Comparison of ENCODE assay signal across 8 cellular contexts in genomic region chr5:72611111-72611724, GRCh38.
DNase-seq lines count a peak whose midpoint lies in the region; ATAC-seq, FAIRE-seq and TF ChIP-seq lines count a peak whose summit lies in the region.

No MANE protein-coding gene starts in this region.

- no TSS peak for BruUV-seq in PC-3 (replicated peaks; lab: Mats Ljungman, UMichigan)

- H3K36me3 ChIP-seq in ACC112 (ENCODE audit: insufficient read depth, low read length) (no peaks in the 10 kb centered on the region), Karpas-422 (ENCODE audit: insufficient read depth, low read length) (no peaks in the 10 kb centered on the region), PC-3 (ENCODE audit: low read depth, low read length) (no peaks in the 10 kb centered on the region)

- CTCF ChIA-PET in PC-3 (lab: Charles Lee), result interaction anchor here (0.5 to 1.3 kb wide), 4 partner anchors 38 to 318 kb away, joined by 5 to 14 read pairs (median 6); no protein-coding TSS in a partner anchor

- H3K4me1 ChIP-seq in ACC112 (ENCODE audit: control insufficient read depth, insufficient read depth, low read length, unreplicated experiment) (peaks cover 27% of the 10 kb centered on the region), Karpas-422 (ENCODE audit: low read length) (no peaks in the 10 kb centered on the region), PC-3 (ENCODE audit: insufficient read depth, low read length) (peaks cover 21% of the 10 kb centered on the region)

- POLR2A ChIA-PET in PC-3 (lab: Charles Lee; ENCODE audit: unreplicated experiment), result interaction anchor here (0.5 to 1.1 kb wide), 2 partner anchors 46 to 207 kb away, joined by 3 to 4 read pairs; no protein-coding TSS in a partner anchor

- H2AFZ ChIP-seq in ACC112 (ENCODE audit: low read length, unreplicated experiment), result peak overlapping the region; percentile 83
- H2AFZ ChIP-seq in Karpas-422 (ENCODE audit: low read length), result no peak overlapping the region
- H2AFZ ChIP-seq in PC-3 (ENCODE audit: low read length), result peak overlapping the region; percentile 60; the same call in 1 of the 2 replicates

- H4K20me1 ChIP-seq in Karpas-422 (ENCODE audit: insufficient read depth, low read depth, low read length) (no peaks in the 10 kb centered on the region), PC-3 (ENCODE audit: low read length) (no peaks in the 10 kb centered on the region)

- TF ChIP-seq CTCF in PC-3 (conservative IDR thresholded peaks at IDR 0.05; ENCODE audit: low read depth, low read length), result peak; percentile 87

- H3K79me2 ChIP-seq in ACC112 (ENCODE audit: control insufficient read depth, insufficient read depth, low read length, unreplicated experiment), result no peaks in the 10 kb centered on the region
- H3K79me2 ChIP-seq in Karpas-422 (ENCODE audit: low read length), result no peaks in the 10 kb centered on the region
- no peaks in the 10 kb centered on the region for H3K79me2 ChIP-seq in PC-3 (ENCODE audit: low read length)

- H3K4me2 ChIP-seq in Karpas-422 (ENCODE audit: low read depth, low read length, poor library complexity, severe bottlenecking), result no peak overlapping the region
- peak overlapping the region; percentile 20; the same call in 1 of the 2 replicates for H3K4me2 ChIP-seq in PC-3 (ENCODE audit: low read length)

- H3K27me3 ChIP-seq in ACC112 (ENCODE audit: insufficient read depth, low read length) (no peaks in the 10 kb centered on the region), Karpas-422 (ENCODE audit: low read length) (no peaks in the 10 kb centered on the region), PC-3 (ENCODE audit: low read length) (no peaks in the 10 kb centered on the region)

- no peaks in the 10 kb centered on the region for H3F3A ChIP-seq in PC-3 (ENCODE audit: low read length, unreplicated experiment)

- peak; percentile 77 for DNase-seq in Karpas-422
- DNase-seq in PC-3, result peak; percentile 69
- peak; percentile 3 for DNase-seq in activated T-helper 9 cell treated with anti-CD3 and anti-CD28 coated beads, Interleukin-2, amount 50 U/mL, for 16 hours (ENCODE audit: low read depth)
- peak; percentile 28 to 58 for DNase-seq in frontal cortex (ENCODE audit: low spot score in 2 of 2)
- DNase-seq in occipital lobe (lab: John Stamatoyannopoulos, UW), result peak; percentile 77
- peak; percentile 62 for DNase-seq in ureter (ENCODE audit: low spot score)

- peak; percentile 74 for ATAC-seq in GM19023 (IDR thresholded peaks at IDR 0.05; ENCODE audit: unreplicated experiment)
- peak; percentile 73 for ATAC-seq in PC-3

- peak; percentile 15 for FAIRE-seq in frontal cortex (lab: Jason Lieb, UNC)

- H3K4me3 ChIP-seq in ACC112 (ENCODE audit: low read depth, low read length) (peak overlapping the region; percentile 3), Karpas-422 (ENCODE audit: low read length) (no peak overlapping the region), PC-3 (ENCODE audit: low read length) (no peak overlapping the region)

- no peak overlapping the region for H3K27ac ChIP-seq in ACC112 (ENCODE audit: low read depth, low read length)
- no peak overlapping the region for H3K27ac ChIP-seq in Karpas-422 (ENCODE audit: low read length)
- no peak overlapping the region for H3K27ac ChIP-seq in PC-3 (ENCODE audit: low read length)

- H3K9ac ChIP-seq in Karpas-422 (ENCODE audit: low read length), result no peak overlapping the region
- no peak overlapping the region for H3K9ac ChIP-seq in PC-3 (ENCODE audit: low read length)

- no peaks in the 10 kb centered on the region for H3K9me3 ChIP-seq in Karpas-422 (ENCODE audit: low read length)
- H3K9me3 ChIP-seq in PC-3 (ENCODE audit: low read length), result no peaks in the 10 kb centered on the region

- intact Hi-C loops in PC-3 (cut with micrococcal nuclease), result loop anchor here (10.0 kb wide), 3 partner anchors 54 to 234 kb away; no protein-coding TSS in a partner anchor

- H3K9me2 ChIP-seq in Karpas-422 (replicated peaks; ENCODE audit: insufficient read depth, low read length), result no peaks in the 10 kb centered on the region
- no peaks in the 10 kb centered on the region for H3K9me2 ChIP-seq in PC-3 (replicated peaks; ENCODE audit: low read length)

Comparison
In these comparisons a context has a peak if more than half of its experiments do, and no peak if none do; other contexts are left out.
1. DNase-seq: peak in every context shown above with its lines; median percentile 77 in Karpas-422; 77 in occipital lobe; 69 in PC-3; 62 in ureter; 43 in frontal cortex; 3 in activated T-helper 9 cell treated with anti-CD3 and anti-CD28 coated beads, Interleukin-2, amount 50 U/mL, for 16 hours.